8 cellular contexts compared by ENCODE assay signal in the genomic region with DNA sequence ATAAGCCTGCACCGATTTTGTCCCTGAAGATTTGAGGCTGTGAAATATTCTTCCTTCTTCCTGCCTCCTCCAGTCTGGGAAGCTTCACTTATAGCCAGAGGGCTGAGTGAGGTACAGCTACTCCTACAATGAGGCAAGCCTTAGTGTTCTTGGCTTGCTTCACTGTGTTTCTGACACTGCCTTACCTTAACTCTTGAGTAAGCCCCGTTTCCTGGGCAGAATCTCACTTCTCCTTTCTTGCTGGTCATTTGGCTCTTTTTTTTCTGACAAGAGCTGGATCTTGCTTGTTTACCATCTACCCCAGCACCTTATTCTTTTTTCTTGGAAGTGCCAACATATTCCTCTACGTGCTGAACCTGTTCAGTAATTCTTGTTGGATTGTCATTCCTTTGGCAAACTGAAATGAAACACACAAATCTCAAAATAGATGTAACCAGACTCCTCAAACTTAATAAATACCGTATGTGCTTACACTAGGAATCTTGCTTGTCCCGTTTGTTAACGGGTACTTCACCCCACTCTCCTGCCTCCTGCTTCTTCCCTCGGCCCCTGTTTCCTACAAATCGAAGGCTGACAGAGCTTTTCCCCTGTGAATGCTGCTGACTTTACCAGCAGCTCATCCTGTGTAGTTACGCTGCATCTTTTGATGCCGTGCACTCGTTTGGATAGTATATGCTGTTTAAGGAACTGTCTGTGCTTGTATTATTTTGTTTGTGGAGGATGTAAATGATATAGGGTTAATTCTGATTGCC.
DNase-seq lines count a peak whose midpoint lies in the region; ATAC-seq and TF ChIP-seq lines count a peak whose summit lies in the region.

No MANE protein-coding gene starts in this region.

- H3K27me3 ChIP-seq in left lung: no peaks in the 10 kb centered on the region
- no peaks in the 10 kb centered on the region for H3K27me3 ChIP-seq in H7 (ENCODE audit: control insufficient read depth, insufficient read depth, low read length)

- DNase-seq in RWPE1 (ENCODE audit: low spot score) (peak; percentile 51), left lung (no peak), H7 (no peak), iPS-NIHi11 (ENCODE audit: low spot score) (no peak)
- no peak for DNase-seq in effector CD8-positive, alpha-beta T cell (lab: John Stamatoyannopoulos, UW)
- no peak for DNase-seq in activated naive CD4-positive, alpha-beta T cell treated with anti-CD3 and anti-CD28 coated beads, Interleukin-2, amount 10 ng/mL, durations not matched to agents 7 days and 5 days

- H3K4me3 ChIP-seq in left lung (no peak overlapping the region), H7 (ENCODE audit: insufficient read depth, low read depth, low read length) (no peak overlapping the region)

- POLR2A ChIA-PET in RWPE1 (lab: Yijun Ruan, JAX; ENCODE audit: low non-redundant PET): no interaction called here

- no peaks in the 10 kb centered on the region for H3K9me3 Mint-ChIP-seq in activated naive CD4-positive, alpha-beta T cell treated with anti-CD3 and anti-CD28 coated beads, Interleukin-2, amount 10 ng/mL, durations not matched to agents 7 days and 5 days

- H3K36me3 Mint-ChIP-seq in activated naive CD4-positive, alpha-beta T cell treated with anti-CD3 and anti-CD28 coated beads, Interleukin-2, amount 10 ng/mL, durations not matched to agents 7 days and 5 days: no peaks in the 10 kb centered on the region

- intact Hi-C loops in left lung (cut with DNase I): no loop called here

- H3K4me3 Mint-ChIP-seq in activated naive CD4-positive, alpha-beta T cell treated with anti-CD3 and anti-CD28 coated beads, Interleukin-2, amount 10 ng/mL, durations not matched to agents 7 days and 5 days: no peak overlapping the region

- CTCF ChIA-PET in RWPE1 (lab: Yijun Ruan, JAX): interaction anchor here (1.3 kb wide), 1 partner anchor 65 kb away, joined by 3 read pairs; no protein-coding TSS in a partner anchor
- CTCF ChIA-PET in activated naive CD4-positive, alpha-beta T cell treated with anti-CD3 and anti-CD28 coated beads, Interleukin-2, amount 10 ng/mL, durations not matched to agents 7 days and 5 days (lab: Charles Lee): no interaction called here

- peak; percentile 97 for ATAC-seq in GM18867 (IDR thresholded peaks at IDR 0.05; ENCODE audit: unreplicated experiment)
- peak; percentile 94 for ATAC-seq in HG02943 (IDR thresholded peaks at IDR 0.05; ENCODE audit: low read depth, unreplicated experiment)
- peak; percentile 69 for ATAC-seq in left lung

- peaks cover 8 to 62% of the 10 kb centered on the region in 2 donors for H3K4me1 ChIP-seq in left lung

- peaks cover 4% of the 10 kb centered on the region for H3K27me3 Mint-ChIP-seq in activated naive CD4-positive, alpha-beta T cell treated with anti-CD3 and anti-CD28 coated beads, Interleukin-2, amount 10 ng/mL, durations not matched to agents 7 days and 5 days

- TF ChIP-seq CTCF in RWPE1 (conservative IDR thresholded peaks at IDR 0.05; ENCODE audit: low read depth): no peak
- no peak for TF ChIP-seq CTCF in left lung (IDR thresholded peaks at IDR 0.05)

- no peaks in the 10 kb centered on the region for H3K9me3 ChIP-seq in left lung

- H3K36me3 ChIP-seq in left lung (no peaks in the 10 kb centered on the region), H7 (replicated peaks; ENCODE audit: control insufficient read depth, insufficient read depth, low read length) (no peaks in the 10 kb centered on the region)

- H3K27ac ChIP-seq in RWPE1 (no peak overlapping the region), left lung (peak overlapping the region; percentile 57 to 75)

- H3K4me1 Mint-ChIP-seq in activated naive CD4-positive, alpha-beta T cell treated with anti-CD3 and anti-CD28 coated beads, Interleukin-2, amount 10 ng/mL, durations not matched to agents 7 days and 5 days: peaks cover 3% of the 10 kb centered on the region

- no peak overlapping the region for H3K27ac Mint-ChIP-seq in activated naive CD4-positive, alpha-beta T cell treated with anti-CD3 and anti-CD28 coated beads, Interleukin-2, amount 10 ng/mL, durations not matched to agents 7 days and 5 days
